1 cellular context compared by ENCODE assay signal in genomic region chr3:184259878-184260570, GRCh38.
TF ChIP-seq lines count a peak whose summit lies in the region.

No MANE protein-coding gene starts in this region.

TF ChIP-seq in GM12878, 131 proteins besides CTCF, POLR2A, EP300 and RAD21:
- TF ChIP-seq ATF7 (IDR thresholded peaks at IDR 0.05; ENCODE audit: low read depth): no peak
- no peak for TF ChIP-seq ZNF622 (IDR thresholded peaks at IDR 0.05)
- TF ChIP-seq CHD4 (IDR thresholded peaks at IDR 0.05): no peak
- TF ChIP-seq ZNF592 (IDR thresholded peaks at IDR 0.05): no peak
- peak; percentile 73 for TF ChIP-seq REST (IDR thresholded peaks at IDR 0.05; ENCODE audit: low read depth, low read length)
TF ChIP-seq in GM12878: peak in this region for 1.
